Comparison of ENCODE assay signal across 3 cellular contexts in the genomic region with DNA sequence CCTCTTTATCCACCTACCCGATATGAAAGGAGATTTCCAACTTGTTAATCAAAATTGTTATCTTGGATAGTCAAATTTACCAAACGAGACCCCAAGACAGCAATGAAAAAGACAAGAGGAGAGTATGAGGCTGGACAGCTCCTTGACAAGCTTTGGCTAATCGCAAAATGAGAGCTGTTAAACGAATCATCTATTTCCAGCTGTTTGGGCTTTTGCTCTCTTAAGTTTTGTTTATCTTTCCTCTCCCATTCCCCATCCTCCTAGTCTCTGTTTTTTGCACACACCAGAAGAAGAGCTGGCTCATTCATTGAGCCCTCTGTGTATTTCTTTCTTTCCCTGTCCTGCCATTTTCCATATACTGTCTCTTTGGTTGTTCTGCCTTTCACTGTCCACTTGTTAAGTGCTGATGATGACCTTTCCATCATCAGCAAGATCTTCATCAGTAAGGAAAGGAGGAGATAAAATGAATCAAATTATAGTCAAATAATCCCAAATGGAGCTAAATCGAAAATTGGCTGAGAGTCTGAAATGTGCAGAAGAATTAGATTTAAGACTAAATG.
TF ChIP-seq lines count a peak whose summit lies in the region.

No MANE protein-coding gene starts in this region.

TF ChIP-seq in GM23338, 12 proteins besides CTCF, POLR2A, EP300 and RAD21:
- TF ChIP-seq, protein P1, sequence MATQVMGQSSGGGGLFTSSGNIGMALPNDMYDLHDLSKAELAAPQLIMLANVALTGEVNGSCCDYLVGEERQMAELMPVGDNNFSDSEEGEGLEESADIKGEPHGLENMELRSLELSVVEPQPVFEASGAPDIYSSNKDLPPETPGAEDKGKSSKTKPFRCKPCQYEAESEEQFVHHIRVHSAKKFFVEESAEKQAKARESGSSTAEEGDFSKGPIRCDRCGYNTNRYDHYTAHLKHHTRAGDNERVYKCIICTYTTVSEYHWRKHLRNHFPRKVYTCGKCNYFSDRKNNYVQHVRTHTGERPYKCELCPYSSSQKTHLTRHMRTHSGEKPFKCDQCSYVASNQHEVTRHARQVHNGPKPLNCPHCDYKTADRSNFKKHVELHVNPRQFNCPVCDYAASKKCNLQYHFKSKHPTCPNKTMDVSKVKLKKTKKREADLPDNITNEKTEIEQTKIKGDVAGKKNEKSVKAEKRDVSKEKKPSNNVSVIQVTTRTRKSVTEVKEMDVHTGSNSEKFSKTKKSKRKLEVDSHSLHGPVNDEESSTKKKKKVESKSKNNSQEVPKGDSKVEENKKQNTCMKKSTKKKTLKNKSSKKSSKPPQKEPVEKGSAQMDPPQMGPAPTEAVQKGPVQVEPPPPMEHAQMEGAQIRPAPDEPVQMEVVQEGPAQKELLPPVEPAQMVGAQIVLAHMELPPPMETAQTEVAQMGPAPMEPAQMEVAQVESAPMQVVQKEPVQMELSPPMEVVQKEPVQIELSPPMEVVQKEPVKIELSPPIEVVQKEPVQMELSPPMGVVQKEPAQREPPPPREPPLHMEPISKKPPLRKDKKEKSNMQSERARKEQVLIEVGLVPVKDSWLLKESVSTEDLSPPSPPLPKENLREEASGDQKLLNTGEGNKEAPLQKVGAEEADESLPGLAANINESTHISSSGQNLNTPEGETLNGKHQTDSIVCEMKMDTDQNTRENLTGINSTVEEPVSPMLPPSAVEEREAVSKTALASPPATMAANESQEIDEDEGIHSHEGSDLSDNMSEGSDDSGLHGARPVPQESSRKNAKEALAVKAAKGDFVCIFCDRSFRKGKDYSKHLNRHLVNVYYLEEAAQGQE (IDR thresholded peaks at IDR 0.05; ENCODE audit: unreplicated experiment): peak; percentile 50
- TF ChIP-seq POLR2AphosphoS5 (IDR thresholded peaks at IDR 0.05; ENCODE audit: low read depth) (no peak), NANOG (IDR thresholded peaks at IDR 0.05; ENCODE audit: borderline replicate concordance) (no peak)
TF ChIP-seq in GM23338: peak in this region for 1.

TF ChIP-seq in Ishikawa, 13 proteins besides CTCF, POLR2A, EP300 and RAD21 (continued from another document):
- TF ChIP-seq, protein P1 (IDR thresholded peaks at IDR 0.05; ENCODE audit: low read depth): peak; percentile 76
TF ChIP-seq in Ishikawa: peak in this region for 1.

TF ChIP-seq in K562, 482 proteins besides CTCF, POLR2A, EP300 and RAD21 (continued from another document):
- TF ChIP-seq, protein P2, sequence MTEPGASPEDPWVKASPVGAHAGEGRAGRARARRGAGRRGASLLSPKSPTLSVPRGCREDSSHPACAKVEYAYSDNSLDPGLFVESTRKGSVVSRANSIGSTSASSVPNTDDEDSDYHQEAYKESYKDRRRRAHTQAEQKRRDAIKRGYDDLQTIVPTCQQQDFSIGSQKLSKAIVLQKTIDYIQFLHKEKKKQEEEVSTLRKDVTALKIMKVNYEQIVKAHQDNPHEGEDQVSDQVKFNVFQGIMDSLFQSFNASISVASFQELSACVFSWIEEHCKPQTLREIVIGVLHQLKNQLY (CRISPR knock-in tag; conservative IDR thresholded peaks at IDR 0.05): no peak
- TF ChIP-seq, protein P3, sequence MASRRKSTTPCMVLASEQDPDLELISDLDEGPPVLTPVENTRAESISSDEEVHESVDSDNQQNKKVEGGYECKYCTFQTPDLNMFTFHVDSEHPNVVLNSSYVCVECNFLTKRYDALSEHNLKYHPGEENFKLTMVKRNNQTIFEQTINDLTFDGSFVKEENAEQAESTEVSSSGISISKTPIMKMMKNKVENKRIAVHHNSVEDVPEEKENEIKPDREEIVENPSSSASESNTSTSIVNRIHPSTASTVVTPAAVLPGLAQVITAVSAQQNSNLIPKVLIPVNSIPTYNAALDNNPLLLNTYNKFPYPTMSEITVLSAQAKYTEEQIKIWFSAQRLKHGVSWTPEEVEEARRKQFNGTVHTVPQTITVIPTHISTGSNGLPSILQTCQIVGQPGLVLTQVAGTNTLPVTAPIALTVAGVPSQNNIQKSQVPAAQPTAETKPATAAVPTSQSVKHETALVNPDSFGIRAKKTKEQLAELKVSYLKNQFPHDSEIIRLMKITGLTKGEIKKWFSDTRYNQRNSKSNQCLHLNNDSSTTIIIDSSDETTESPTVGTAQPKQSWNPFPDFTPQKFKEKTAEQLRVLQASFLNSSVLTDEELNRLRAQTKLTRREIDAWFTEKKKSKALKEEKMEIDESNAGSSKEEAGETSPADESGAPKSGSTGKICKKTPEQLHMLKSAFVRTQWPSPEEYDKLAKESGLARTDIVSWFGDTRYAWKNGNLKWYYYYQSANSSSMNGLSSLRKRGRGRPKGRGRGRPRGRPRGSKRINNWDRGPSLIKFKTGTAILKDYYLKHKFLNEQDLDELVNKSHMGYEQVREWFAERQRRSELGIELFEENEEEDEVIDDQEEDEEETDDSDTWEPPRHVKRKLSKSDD (conservative IDR thresholded peaks at IDR 0.05; ENCODE audit: low read length): no peak
- TF ChIP-seq ZC3H4 (CRISPR knock-in tag; IDR thresholded peaks at IDR 0.05; ENCODE audit: borderline replicate concordance): no peak
TF ChIP-seq in K562: peak in this region for 2.
